In genomic region chr1:1004780-1005697, GRCh38 we compare ENCODE assay signal across 1 cellular context.
A peak's percentile ranks its signal among the peaks of the same experiment; 100 is the strongest.
TF ChIP-seq lines count a peak whose summit lies in the region.

No MANE protein-coding gene starts in this region.

TF ChIP-seq in K562, 482 proteins besides CTCF, POLR2A, EP300 and RAD21 (continued from another document and continues in another):
- no peak for TF ChIP-seq ZNF609 (CRISPR knock-in tag; IDR thresholded peaks at IDR 0.05; ENCODE audit: borderline replicate concordance)
- TF ChIP-seq ZNF740 (CRISPR knock-in tag; IDR thresholded peaks at IDR 0.05): peak; percentile 63; the same call in 1 of the 2 replicates
- TF ChIP-seq ZNF740 (tag; IDR thresholded peaks at IDR 0.05): 0 out of 4 replicates have a peak, but pooled peaks of 1 of the 2 experiments have one; percentile 46
- peak; percentile 73 for TF ChIP-seq BHLHE40 (IDR thresholded peaks at IDR 0.05; ENCODE audit: low read length)
- no peak for TF ChIP-seq AFF4 (CRISPR knock-in tag; IDR thresholded peaks at IDR 0.05)
- TF ChIP-seq CCNT2 (IDR thresholded peaks at IDR 0.05; ENCODE audit: borderline replicate concordance, extremely low read depth, insufficient read length, low read depth, low read length): no peak
- no peak for TF ChIP-seq NR2C1 (IDR thresholded peaks at IDR 0.05)
- peak; percentile 82 for TF ChIP-seq NR2C1 (tag; IDR thresholded peaks at IDR 0.05)
- TF ChIP-seq ZKSCAN1 (IDR thresholded peaks at IDR 0.05; ENCODE audit: low read depth, low read length): 0 out of 2 replicates have a peak, but pooled peaks have one; percentile 24
- no peak for TF ChIP-seq ZNF3 (CRISPR knock-in tag; IDR thresholded peaks at IDR 0.05)
- TF ChIP-seq CBX1 (IDR thresholded peaks at IDR 0.05; ENCODE audit: low read depth): no peak
- peak; percentile 82 for TF ChIP-seq NFIC (IDR thresholded peaks at IDR 0.05)
- no peak for TF ChIP-seq XRCC3 (IDR thresholded peaks at IDR 0.05)
- no peak for TF ChIP-seq YBX1 (IDR thresholded peaks at IDR 0.05)
- TF ChIP-seq POLR3G (IDR thresholded peaks at IDR 0.05; ENCODE audit: extremely low read depth, insufficient read length, insufficient replicate concordance): no peak
- TF ChIP-seq POLR3A (IDR thresholded peaks at IDR 0.05; ENCODE audit: borderline replicate concordance, extremely low read depth, insufficient read depth, insufficient read length): no peak
- TF ChIP-seq FOS (IDR thresholded peaks at IDR 0.05; ENCODE audit: extremely low read depth, insufficient read length): no peak
- TF ChIP-seq TRIM24 (IDR thresholded peaks at IDR 0.05): peak; percentile 59 to 71; a peak in 3 of 4 replicates
- TF ChIP-seq ZNF449 (CRISPR knock-in tag; IDR thresholded peaks at IDR 0.05): no peak
- TF ChIP-seq ZNF518B (CRISPR knock-in tag; IDR thresholded peaks at IDR 0.05): no peak
- no peak for TF ChIP-seq RBM14 (IDR thresholded peaks at IDR 0.05; ENCODE audit: borderline replicate concordance, insufficient read depth, low read depth, low read length)
- TF ChIP-seq JUN (IDR thresholded peaks at IDR 0.05; ENCODE audit: borderline replicate concordance, low read depth, low read length): no peak
- TF ChIP-seq JUN (CRISPR knock-in tag; IDR thresholded peaks at IDR 0.05; ENCODE audit: borderline replicate concordance): no peak
- TF ChIP-seq ZNF431 (CRISPR knock-in tag; IDR thresholded peaks at IDR 0.05): 0 out of 2 replicates have a peak, but pooled peaks have one; percentile 27
- TF ChIP-seq E2F6 (IDR thresholded peaks at IDR 0.05; ENCODE audit: borderline replicate concordance in 1 of 2, extremely low read depth in 1 of 2, insufficient read depth in 1 of 2, insufficient read length in 1 of 2, low read depth in 1 of 2, low read length in 1 of 2, poor library complexity in 1 of 2, severe bottlenecking in 1 of 2): peak in 1 of 2 experiments; percentile 15
- TF ChIP-seq HDAC3 (IDR thresholded peaks at IDR 0.05; ENCODE audit: borderline replicate concordance, partially characterized antibody): no peak
- no peak for TF ChIP-seq KAT2B (IDR thresholded peaks at IDR 0.05; ENCODE audit: low read depth, low read length)
- no peak for TF ChIP-seq E2F5 (CRISPR knock-in tag; IDR thresholded peaks at IDR 0.05)
- TF ChIP-seq ZBTB17 (CRISPR knock-in tag; IDR thresholded peaks at IDR 0.05): peak; percentile 80; the same call in 1 of the 2 replicates
- no peak for TF ChIP-seq FOXP4 (CRISPR knock-in tag; IDR thresholded peaks at IDR 0.05; ENCODE audit: borderline replicate concordance)
- no peak for TF ChIP-seq ZNF354B (CRISPR knock-in tag; IDR thresholded peaks at IDR 0.05)
- TF ChIP-seq POLR2AphosphoS5 (IDR thresholded peaks at IDR 0.05; ENCODE audit: control insufficient read depth, insufficient read depth, low read depth, low read length): 0 out of 2 replicates have a peak, but pooled peaks have one; percentile 26
- TF ChIP-seq NFYB (IDR thresholded peaks at IDR 0.05; ENCODE audit: extremely low read depth, insufficient read length): no peak
- TF ChIP-seq ERF (CRISPR knock-in tag; IDR thresholded peaks at IDR 0.05): no peak
- peak; percentile 72 for TF ChIP-seq HDAC8 (tag; IDR thresholded peaks at IDR 0.05)
- TF ChIP-seq ZNF644 (tag; IDR thresholded peaks at IDR 0.05; ENCODE audit: low read depth): peak; percentile 76; the same call in 1 of the 2 replicates
- no peak for TF ChIP-seq MCM3 (IDR thresholded peaks at IDR 0.05)
- no peak for TF ChIP-seq ATF3 (IDR thresholded peaks at IDR 0.05)
- no peak for TF ChIP-seq ATF3 (CRISPR knock-in tag; conservative IDR thresholded peaks at IDR 0.05)
- TF ChIP-seq NCOA4 (IDR thresholded peaks at IDR 0.05; ENCODE audit: partially characterized antibody): no peak
- no peak for TF ChIP-seq CGGBP1 (CRISPR knock-in tag; IDR thresholded peaks at IDR 0.05)
- TF ChIP-seq RAD51 (IDR thresholded peaks at IDR 0.05; ENCODE audit: borderline replicate concordance, low read depth): no peak
- TF ChIP-seq PRPF4 (IDR thresholded peaks at IDR 0.05; ENCODE audit: insufficient read depth, low read depth, low read length, poor library complexity, severe bottlenecking): no peak
- TF ChIP-seq HMG20B (CRISPR knock-in tag; IDR thresholded peaks at IDR 0.05): no peak
